12 cellular contexts compared by ENCODE assay signal in the genomic region with DNA sequence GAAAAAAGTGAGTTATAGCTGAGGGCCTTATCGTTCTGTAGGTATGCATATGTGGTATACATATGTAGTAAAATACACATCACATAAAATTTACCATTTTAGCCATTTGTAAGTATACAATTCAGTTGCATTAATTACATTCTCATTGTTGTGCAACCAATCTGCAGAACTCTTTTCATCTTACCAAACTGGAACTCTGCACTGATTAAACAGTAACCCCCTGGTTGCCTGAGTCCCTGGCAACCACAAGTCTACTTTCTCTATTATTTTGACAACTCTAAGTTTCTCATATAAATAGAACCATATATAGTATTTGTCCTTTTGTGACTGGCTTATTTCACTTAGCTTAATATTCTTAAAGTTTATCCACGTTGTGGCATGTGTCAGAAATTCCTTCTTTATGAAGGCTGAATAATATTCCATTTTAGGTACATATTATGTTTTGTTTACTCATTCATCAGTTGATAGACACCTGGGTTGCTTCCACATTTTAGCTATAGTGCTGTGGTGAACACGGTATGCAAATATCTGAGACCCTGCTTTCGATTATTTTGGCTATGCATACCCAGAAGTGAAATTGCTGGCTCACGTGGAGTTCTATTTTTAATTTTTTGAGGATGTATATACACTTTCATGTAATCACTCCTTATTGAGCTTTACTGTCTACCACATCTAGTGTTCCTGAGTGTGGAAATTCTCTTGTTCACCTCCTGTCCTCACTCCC. TPM values are rescaled to one million over a fixed set of nuclear protein-coding genes. Genes with fewer than 3 reads are reported as not detected.
DNase-seq lines count a peak whose midpoint lies in the region; ATAC-seq and TF ChIP-seq lines count a peak whose summit lies in the region.
"Had no signal": no experiment of that assay in that cellular context is flagged by ENCODE, and none has a peak within 500 bp of the region (broad histone marks: within the 10 kb centered on the region; RNA-seq: fewer than 3 reads in every experiment).

No MANE protein-coding gene starts in this region.

- H3K36me3 Mint-ChIP-seq in T-cell = peaks cover 3% of the 10 kb centered on the region

- no peak overlapping the region for H3K27ac Mint-ChIP-seq in T-cell
- H3K27ac Mint-ChIP-seq: stimulated activated naive CD8-positive, alpha-beta T cell treated with anti-CD3 and anti-CD28 coated beads, Interleukin-15, amount 100 ng/mL, for 72 hours had no signal

- no peak for TF ChIP-seq POLR2A in gastroesophageal sphincter (IDR thresholded peaks at IDR 0.05)

- WGBS in gastroesophageal sphincter (ENCODE audit: low coverage in 1 of 2), 2 donors = 60 to 70% methylated on average over 5 of the region's 5 CpGs

- peaks cover 35 to 38% (median 36%) of the 10 kb centered on the region in 3 donors for H3K4me1 Mint-ChIP-seq in T-cell

- H3K27ac ChIP-seq in DOHH2 (ENCODE audit: low read depth, low read length) = peak overlapping the region; percentile 46
- H3K27ac ChIP-seq in gastroesophageal sphincter = no peak overlapping the region
- H3K27ac ChIP-seq in SJCRH30 = no peak overlapping the region

- H3K9me2 ChIP-seq in DOHH2 (replicated peaks; ENCODE audit: control insufficient read depth, low read length) = no peaks in the 10 kb centered on the region

- no peak for TF ChIP-seq CTCF in DOHH2 (IDR thresholded peaks at IDR 0.05; ENCODE audit: low read depth, low read length, poor library complexity, severe bottlenecking)
- no peak for TF ChIP-seq CTCF in gastroesophageal sphincter (IDR thresholded peaks at IDR 0.05)

- H3K9me3 Mint-ChIP-seq in T-cell = no peaks in the 10 kb centered on the region
- H3K9me3 Mint-ChIP-seq: stimulated activated naive CD8-positive, alpha-beta T cell treated with anti-CD3 and anti-CD28 coated beads, Interleukin-15, amount 100 ng/mL, for 72 hours had no signal

- peak overlapping the region; percentile 58 for H3K4me2 ChIP-seq in DOHH2 (ENCODE audit: low read length)

- peaks cover 7% of the 10 kb centered on the region; the same call in 1 of the 2 replicates for H4K20me1 ChIP-seq in DOHH2 (ENCODE audit: control insufficient read depth, insufficient read depth, low read depth, low read length)

- H3F3A ChIP-seq in DOHH2 (ENCODE audit: control insufficient read depth, insufficient read depth) = peaks cover 16% of the 10 kb centered on the region

- POLR2A ChIA-PET in T-cell (lab: Charles Lee) = no interaction called here

- H3K9me3 ChIP-seq in DOHH2 (ENCODE audit: control insufficient read depth, insufficient read depth, low read length) (no peaks in the 10 kb centered on the region), gastroesophageal sphincter (no peaks in the 10 kb centered on the region), SJCRH30 (replicated peaks) (no peaks in the 10 kb centered on the region)

- DNase-seq in DMS153 treated with DMSO at 0.1 percent for 48 hours (lab: John Stamatoyannopoulos, UW; ENCODE audit: unreplicated experiment) (no peak), SJCRH30 (no peak), T-cell (no peak)
- DNase-seq: activated T-cell treated with anti-CD3 and anti-CD28 coated beads for 4 hours; NCI-H1105; stimulated activated naive CD8-positive, alpha-beta T cell treated with anti-CD3 and anti-CD28 coated beads, Interleukin-15, amount 100 ng/mL, for 72 hours; T1000 had no signal

- TF ChIP-seq EP300 in gastroesophageal sphincter (IDR thresholded peaks at IDR 0.05) = no peak

- H3K36me3 ChIP-seq in DOHH2 (ENCODE audit: control insufficient read depth, low read length) = peaks cover 25% of the 10 kb centered on the region
- no peaks in the 10 kb centered on the region for H3K36me3 ChIP-seq in gastroesophageal sphincter
- no peaks in the 10 kb centered on the region for H3K36me3 ChIP-seq in SJCRH30

- CTCF ChIA-PET in T-cell (lab: Charles Lee) = interaction anchor here (0.6 to 3.8 kb wide), 4 partner anchors 10 to 1313 kb away, joined by 4 to 21 read pairs (median 6); a partner anchor contains a TSS

- ATAC-seq in GM19372 (IDR thresholded peaks at IDR 0.05; ENCODE audit: low read depth, unreplicated experiment) (peak; percentile 31), HG02798 (IDR thresholded peaks at IDR 0.05; ENCODE audit: poor library complexity, unreplicated experiment) (peak; percentile 39), HG03575 (IDR thresholded peaks at IDR 0.05; ENCODE audit: extremely low read depth, insufficient number of reproducible peaks, low FRiP score, unreplicated experiment) (peak; percentile 36), gastroesophageal sphincter (no peak), T-cell (replicated peaks in 1 of 4) (no peak)
- ATAC-seq: stimulated activated naive CD8-positive, alpha-beta T cell treated with anti-CD3 and anti-CD28 coated beads, Interleukin-15, amount 100 ng/mL, for 72 hours had no signal

- H3K4me3 ChIP-seq in DOHH2 (ENCODE audit: low read length) (peak overlapping the region; percentile 28), gastroesophageal sphincter (no peak overlapping the region), SJCRH30 (no peak overlapping the region)

- no peaks in the 10 kb centered on the region for H3K27me3 Mint-ChIP-seq in T-cell
- H3K27me3 Mint-ChIP-seq: stimulated activated naive CD8-positive, alpha-beta T cell treated with anti-CD3 and anti-CD28 coated beads, Interleukin-15, amount 100 ng/mL, for 72 hours had no signal

- peaks cover 35% of the 10 kb centered on the region for H3K79me2 ChIP-seq in DOHH2 (ENCODE audit: control insufficient read depth, low read length)

- H3K27me3 ChIP-seq in DOHH2 (ENCODE audit: control insufficient read depth, low read length) (no peaks in the 10 kb centered on the region), gastroesophageal sphincter (no peaks in the 10 kb centered on the region), SJCRH30 (no peaks in the 10 kb centered on the region)

- peaks cover 52% of the 10 kb centered on the region for H3K4me1 ChIP-seq in DOHH2 (ENCODE audit: control insufficient read depth, low read length)
- peaks cover 0 to 35% (median 13%) of the 10 kb centered on the region in 3 donors for H3K4me1 ChIP-seq in gastroesophageal sphincter
- no peaks in the 10 kb centered on the region for H3K4me1 ChIP-seq in SJCRH30

- H3K4me3 Mint-ChIP-seq in T-cell = peak overlapping the region in 1 of 3 donors; percentile 21

RNA-seq across cellular contexts. Expression of a gene that starts 1.6 kb away (rescaled TPM):
- 10 to 100 TPM; 16.3 to 44.8 (median 22.5) TPM for total RNA-seq in gastroesophageal sphincter
- 39.1 and 43.4 TPM in 2 replicates for total RNA-seq in SJCRH30 (2014; rRNA removed; shearing (Covaris generic))
- total RNA-seq in T-cell = 10 to 100 TPM; 23.5 to 30.0 (median 27.0) TPM

Comparison
In these comparisons a context has a peak if more than half of its experiments do, and no peak if none do; other contexts are left out.
1. ATAC-seq: peak in GM19372 (single experiment), HG02798 (single experiment) and HG03575 (single experiment); none in gastroesophageal sphincter (single experiment) and T-cell (0 of 4).